Comparison of ENCODE assay signal across 1 cellular context in the genomic region with DNA sequence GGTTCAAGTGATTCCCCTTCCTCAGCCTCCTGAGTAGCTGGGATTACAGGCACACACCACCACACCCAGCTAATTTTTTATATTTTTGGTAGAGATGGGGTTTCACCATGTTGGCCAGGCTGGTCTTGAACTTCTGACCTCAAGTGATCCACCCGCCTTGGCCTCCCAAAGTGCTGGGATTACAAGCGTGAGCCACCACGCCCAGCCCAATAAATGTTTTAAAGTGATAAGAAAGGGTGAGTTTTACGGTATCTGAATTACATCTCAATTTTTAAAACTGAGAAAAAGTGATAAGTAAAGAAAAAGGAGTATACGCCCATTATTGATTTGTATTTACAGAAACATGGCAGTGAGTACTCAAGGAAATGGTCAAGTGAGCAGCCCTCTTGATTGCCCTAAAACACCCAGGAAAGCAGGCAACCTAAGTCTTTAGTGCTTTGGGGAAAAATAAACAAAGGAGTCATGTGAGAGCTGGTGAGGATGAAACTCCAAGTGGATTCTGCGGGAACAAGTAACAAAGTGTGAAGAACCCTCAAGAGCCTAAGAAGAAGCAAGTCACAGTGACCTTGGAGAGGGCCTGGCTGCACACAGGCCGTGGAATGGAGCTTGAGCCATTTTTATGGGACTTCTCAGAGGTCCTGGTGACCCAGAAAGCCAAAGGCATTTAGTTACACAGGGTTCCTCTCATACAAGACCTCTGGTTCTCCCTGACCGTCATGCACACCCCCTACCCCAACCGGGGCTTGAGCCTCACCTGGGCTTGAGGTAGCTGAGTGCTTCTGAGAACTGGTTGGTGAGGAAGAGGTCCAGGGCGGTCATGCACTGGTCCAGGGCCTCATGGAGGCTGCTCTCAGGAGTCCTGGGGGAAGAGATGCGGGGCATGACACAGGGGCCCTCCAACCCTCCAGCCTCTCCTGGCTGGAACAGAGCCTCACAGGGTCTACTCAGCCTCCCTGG.
TF ChIP-seq lines count a peak whose summit lies in the region.

No MANE protein-coding gene starts in this region.

TF ChIP-seq in SK-N-SH treated with all-trans-retinoic acid at 6 μM for 48 hours, 23 proteins besides CTCF, POLR2A, EP300 and RAD21 (continued from another document):
- TF ChIP-seq, protein P1, sequence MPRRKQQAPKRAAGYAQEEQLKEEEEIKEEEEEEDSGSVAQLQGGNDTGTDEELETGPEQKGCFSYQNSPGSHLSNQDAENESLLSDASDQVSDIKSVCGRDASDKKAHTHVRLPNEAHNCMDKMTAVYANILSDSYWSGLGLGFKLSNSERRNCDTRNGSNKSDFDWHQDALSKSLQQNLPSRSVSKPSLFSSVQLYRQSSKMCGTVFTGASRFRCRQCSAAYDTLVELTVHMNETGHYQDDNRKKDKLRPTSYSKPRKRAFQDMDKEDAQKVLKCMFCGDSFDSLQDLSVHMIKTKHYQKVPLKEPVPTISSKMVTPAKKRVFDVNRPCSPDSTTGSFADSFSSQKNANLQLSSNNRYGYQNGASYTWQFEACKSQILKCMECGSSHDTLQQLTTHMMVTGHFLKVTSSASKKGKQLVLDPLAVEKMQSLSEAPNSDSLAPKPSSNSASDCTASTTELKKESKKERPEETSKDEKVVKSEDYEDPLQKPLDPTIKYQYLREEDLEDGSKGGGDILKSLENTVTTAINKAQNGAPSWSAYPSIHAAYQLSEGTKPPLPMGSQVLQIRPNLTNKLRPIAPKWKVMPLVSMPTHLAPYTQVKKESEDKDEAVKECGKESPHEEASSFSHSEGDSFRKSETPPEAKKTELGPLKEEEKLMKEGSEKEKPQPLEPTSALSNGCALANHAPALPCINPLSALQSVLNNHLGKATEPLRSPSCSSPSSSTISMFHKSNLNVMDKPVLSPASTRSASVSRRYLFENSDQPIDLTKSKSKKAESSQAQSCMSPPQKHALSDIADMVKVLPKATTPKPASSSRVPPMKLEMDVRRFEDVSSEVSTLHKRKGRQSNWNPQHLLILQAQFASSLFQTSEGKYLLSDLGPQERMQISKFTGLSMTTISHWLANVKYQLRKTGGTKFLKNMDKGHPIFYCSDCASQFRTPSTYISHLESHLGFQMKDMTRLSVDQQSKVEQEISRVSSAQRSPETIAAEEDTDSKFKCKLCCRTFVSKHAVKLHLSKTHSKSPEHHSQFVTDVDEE (CRISPR knock-in tag; IDR thresholded peaks at IDR 0.05) = no peak
- TF ChIP-seq ZNF8 (CRISPR knock-in tag; IDR thresholded peaks at IDR 0.05) (no peak), ZNF70 (CRISPR knock-in tag; IDR thresholded peaks at IDR 0.05) (no peak), TCF4 (CRISPR knock-in tag; IDR thresholded peaks at IDR 0.05; ENCODE audit: borderline replicate concordance) (no peak), GLIS3 (CRISPR knock-in tag; IDR thresholded peaks at IDR 0.05) (no peak), SNAI2 (CRISPR knock-in tag; IDR thresholded peaks at IDR 0.05) (no peak), ISL1 (CRISPR knock-in tag; IDR thresholded peaks at IDR 0.05) (no peak), ZNF565 (CRISPR knock-in tag; conservative IDR thresholded peaks at IDR 0.05; ENCODE audit: low read depth) (no peak), ZFP30 (CRISPR knock-in tag; IDR thresholded peaks at IDR 0.05) (no peak)
- TF ChIP-seq, protein P2, sequence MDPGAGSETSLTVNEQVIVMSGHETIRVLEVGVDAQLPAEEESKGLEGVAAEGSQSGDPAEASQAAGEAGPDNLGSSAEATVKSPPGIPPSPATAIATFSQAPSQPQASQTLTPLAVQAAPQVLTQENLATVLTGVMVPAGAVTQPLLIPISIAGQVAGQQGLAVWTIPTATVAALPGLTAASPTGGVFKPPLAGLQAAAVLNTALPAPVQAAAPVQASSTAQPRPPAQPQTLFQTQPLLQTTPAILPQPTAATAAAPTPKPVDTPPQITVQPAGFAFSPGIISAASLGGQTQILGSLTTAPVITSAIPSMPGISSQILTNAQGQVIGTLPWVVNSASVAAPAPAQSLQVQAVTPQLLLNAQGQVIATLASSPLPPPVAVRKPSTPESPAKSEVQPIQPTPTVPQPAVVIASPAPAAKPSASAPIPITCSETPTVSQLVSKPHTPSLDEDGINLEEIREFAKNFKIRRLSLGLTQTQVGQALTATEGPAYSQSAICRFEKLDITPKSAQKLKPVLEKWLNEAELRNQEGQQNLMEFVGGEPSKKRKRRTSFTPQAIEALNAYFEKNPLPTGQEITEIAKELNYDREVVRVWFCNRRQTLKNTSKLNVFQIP (CRISPR knock-in tag; IDR thresholded peaks at IDR 0.05; ENCODE audit: borderline replicate concordance, low read depth) = no peak
- TF ChIP-seq, protein P3, sequence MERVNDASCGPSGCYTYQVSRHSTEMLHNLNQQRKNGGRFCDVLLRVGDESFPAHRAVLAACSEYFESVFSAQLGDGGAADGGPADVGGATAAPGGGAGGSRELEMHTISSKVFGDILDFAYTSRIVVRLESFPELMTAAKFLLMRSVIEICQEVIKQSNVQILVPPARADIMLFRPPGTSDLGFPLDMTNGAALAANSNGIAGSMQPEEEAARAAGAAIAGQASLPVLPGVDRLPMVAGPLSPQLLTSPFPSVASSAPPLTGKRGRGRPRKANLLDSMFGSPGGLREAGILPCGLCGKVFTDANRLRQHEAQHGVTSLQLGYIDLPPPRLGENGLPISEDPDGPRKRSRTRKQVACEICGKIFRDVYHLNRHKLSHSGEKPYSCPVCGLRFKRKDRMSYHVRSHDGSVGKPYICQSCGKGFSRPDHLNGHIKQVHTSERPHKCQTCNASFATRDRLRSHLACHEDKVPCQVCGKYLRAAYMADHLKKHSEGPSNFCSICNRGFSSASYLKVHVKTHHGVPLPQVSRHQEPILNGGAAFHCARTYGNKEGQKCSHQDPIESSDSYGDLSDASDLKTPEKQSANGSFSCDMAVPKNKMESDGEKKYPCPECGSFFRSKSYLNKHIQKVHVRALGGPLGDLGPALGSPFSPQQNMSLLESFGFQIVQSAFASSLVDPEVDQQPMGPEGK (CRISPR knock-in tag; IDR thresholded peaks at IDR 0.05; ENCODE audit: borderline replicate concordance) = no peak
TF ChIP-seq in SK-N-SH treated with all-trans-retinoic acid at 6 μM for 48 hours: peak in this region for 0.
